In the genomic region with DNA sequence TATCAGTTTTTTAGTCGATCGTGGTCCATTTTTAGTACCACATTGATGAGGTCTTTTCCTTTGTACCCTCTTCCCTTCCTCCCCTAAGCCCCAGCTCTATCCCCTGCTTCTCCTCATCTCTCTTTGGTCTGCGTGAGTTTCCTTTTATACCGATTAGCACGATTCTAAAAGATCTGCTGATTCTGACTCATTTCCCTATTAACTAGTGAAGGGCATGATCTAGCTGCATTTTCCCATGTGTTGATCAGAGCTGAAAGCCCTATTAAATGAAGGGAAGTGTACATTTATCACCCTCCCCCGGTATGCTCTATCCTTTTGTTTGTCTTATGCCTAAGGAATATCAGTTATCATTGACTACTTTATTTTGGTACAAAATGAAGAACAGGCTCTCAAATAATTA, we compare ENCODE assay signal across 15 cellular contexts.
"Had no signal": no experiment of that assay in that cellular context is flagged by ENCODE, and none has a peak within 500 bp of the region (broad histone marks: within the 10 kb centered on the region; RNA-seq: fewer than 3 reads in every experiment).

No MANE protein-coding gene starts in this region.

- H3K9me3 ChIP-seq: ascending aorta, esophagus muscularis mucosa, heart left ventricle, lower lobe of right lung, ovary, tibial artery had no signal

- H3K27me3 ChIP-seq: ascending aorta, esophagus muscularis mucosa, heart left ventricle, ovary, tibial artery had no signal

- H3K9me3 Mint-ChIP-seq: activated naive CD4-positive, alpha-beta T cell treated with anti-CD3 and anti-CD28 coated beads for 36 hours; activated T-helper 17 cell treated with anti-CD3 and anti-CD28 coated beads, Interleukin-2, amount 50 U/mL, for 72 hours; neural crest cell had no signal

- ATAC-seq: activated naive CD8-positive, alpha-beta T cell treated with anti-CD3 and anti-CD28 coated beads, Interleukin-2, amount 50 U/mL, for 24 hours; activated T-helper 17 cell treated with anti-CD3 and anti-CD28 coated beads, Interleukin-2, amount 50 U/mL, for 72 hours; heart left ventricle had no signal

- H3K36me3 ChIP-seq: ascending aorta, esophagus muscularis mucosa, heart left ventricle, lower lobe of right lung, ovary, tibial artery had no signal

- H3K27me3 Mint-ChIP-seq: activated T-helper 17 cell treated with anti-CD3 and anti-CD28 coated beads, Interleukin-2, amount 50 U/mL, for 72 hours; stimulated activated memory B cell treated with anti-CD40 and anti-IgM and Interleukin-4, amounts not matched to agents 10 μg/mL and 1 μg/mL and 100 μg/mL, for 72 hours had no signal

- H3K4me3 ChIP-seq: ascending aorta, esophagus muscularis mucosa, heart left ventricle, lower lobe of right lung, ovary, tibial artery had no signal

- H3K36me3 Mint-ChIP-seq: stimulated activated memory B cell treated with anti-CD40 and anti-IgM and Interleukin-4, amounts not matched to agents 10 μg/mL and 1 μg/mL and 100 μg/mL, for 72 hours had no signal

- H3K4me1 Mint-ChIP-seq: activated naive CD8-positive, alpha-beta T cell treated with anti-CD3 and anti-CD28 coated beads, Interleukin-2, amount 50 U/mL, for 24 hours; activated T-helper 17 cell treated with anti-CD3 and anti-CD28 coated beads, Interleukin-2, amount 50 U/mL, for 72 hours; neural crest cell; stimulated activated memory B cell treated with anti-CD40 and anti-IgM and Interleukin-4, amounts not matched to agents 10 μg/mL and 1 μg/mL and 100 μg/mL, for 72 hours had no signal

- H3K27ac ChIP-seq: ascending aorta, esophagus muscularis mucosa, heart left ventricle, lower lobe of right lung, ovary, tibial artery had no signal

- H3K4me3 Mint-ChIP-seq: activated naive CD4-positive, alpha-beta T cell treated with anti-CD3 and anti-CD28 coated beads for 36 hours; activated naive CD8-positive, alpha-beta T cell treated with anti-CD3 and anti-CD28 coated beads, Interleukin-2, amount 50 U/mL, for 24 hours; activated T-helper 17 cell treated with anti-CD3 and anti-CD28 coated beads, Interleukin-2, amount 50 U/mL, for 72 hours; neural crest cell; stimulated activated memory B cell treated with anti-CD40 and anti-IgM and Interleukin-4, amounts not matched to agents 10 μg/mL and 1 μg/mL and 100 μg/mL, for 72 hours had no signal

- H3K4me1 ChIP-seq: ascending aorta, esophagus muscularis mucosa, heart left ventricle, lower lobe of right lung, tibial artery had no signal

- DNase-seq: activated CD4-positive, alpha-beta T cell treated with anti-CD3 and anti-CD28 coated beads for 1 hour; activated CD4-positive, alpha-beta T cell treated with anti-CD3 and anti-CD28 coated beads, Interleukin-2, amount 50 U/mL, for 4 hours; activated T-cell treated with anti-CD3 and anti-CD28 coated beads for 4 hours; T-helper 9 cell; tibial artery had no signal
